ENCODE assay signal across 5 cellular contexts in genomic region chr10:10956681-10957225, GRCh38.
"Had no signal": no experiment of that assay in that cellular context is flagged by ENCODE, and none has a peak within 500 bp of the region (broad histone marks: within the 10 kb centered on the region; RNA-seq: fewer than 3 reads in every experiment).

No MANE protein-coding gene starts in this region.

- H3K4me1 Mint-ChIP-seq: GM23338 had no signal

- H3K9me3 ChIP-seq: HAP-1 had no signal

- H3K4me3 ChIP-seq: GM23338, HAP-1, K562 had no signal

- H3K9me3 Mint-ChIP-seq: GM23338 had no signal

- H3K4me1 ChIP-seq: HAP-1 had no signal

- DNase-seq: H7, IMR-90 had no signal

- H3K4me3 Mint-ChIP-seq: GM23338 had no signal

- H3K4me2 ChIP-seq: GM23338 had no signal

- H3K36me3 ChIP-seq: HAP-1 had no signal

- H3K27ac Mint-ChIP-seq: GM23338 had no signal

- ATAC-seq: GM23338, K562 had no signal

- H2AFZ ChIP-seq: GM23338 had no signal
